24 cellular contexts compared by ENCODE assay signal in genomic region chr2:150679456-150680120, GRCh38.
DNase-seq lines count a peak whose midpoint lies in the region; TF ChIP-seq lines count a peak whose summit lies in the region.
"Had no signal": no experiment of that assay in that cellular context is flagged by ENCODE, and none has a peak within 500 bp of the region (broad histone marks: within the 10 kb centered on the region; RNA-seq: fewer than 3 reads in every experiment).

No MANE protein-coding gene starts in this region.

- in situ Hi-C loops in mammary epithelial cell (cut with MboI; ENCODE audit: low sequenced_read_pairs in 2 of 2): no loop called here

- H3K4me1 ChIP-seq in mammary epithelial cell (ENCODE audit: insufficient read depth, low read length): no peaks in the 10 kb centered on the region
- H3K4me1 ChIP-seq in breast epithelium: no peaks in the 10 kb centered on the region
- H3K4me1 ChIP-seq in adipocyte (ENCODE audit: control insufficient read depth, insufficient read depth, low read length): peaks cover 37% of the 10 kb centered on the region
- H3K4me1 ChIP-seq: BE2C, SJSA1 had no signal

- TF ChIP-seq CTCF in mammary epithelial cell (conservative IDR thresholded peaks at IDR 0.05 in 1 of 2, IDR thresholded peaks at IDR 0.05 in 1 of 2; ENCODE audit: extremely low read depth in 1 of 2, insufficient read depth in 1 of 2, low read depth in 1 of 2, low read length in 2 of 2): no peak
- TF ChIP-seq CTCF in breast epithelium (IDR thresholded peaks at IDR 0.05): no peak

- H2AFZ ChIP-seq in mammary epithelial cell (ENCODE audit: low read depth, low read length): no peak overlapping the region

- no peak overlapping the region for H3K27ac ChIP-seq in mammary epithelial cell (ENCODE audit: insufficient read depth, low read depth, low read length)
- no peak overlapping the region for H3K27ac ChIP-seq in breast epithelium
- H3K27ac ChIP-seq: 22Rv1, dorsolateral prefrontal cortex, SJSA1, testis, VCaP had no signal

- 84% methylated on average over 8 of the region's 8 CpGs for WGBS in mammary epithelial cell (ENCODE audit: low coverage, missing lambda C conversion rate)

- H3K9ac ChIP-seq in mammary epithelial cell (ENCODE audit: insufficient read depth, low read length) (no peak overlapping the region), adipocyte (ENCODE audit: low read length) (peak overlapping the region; percentile 68)

- H3K4me2 ChIP-seq in mammary epithelial cell (ENCODE audit: insufficient read depth, low read depth, low read length): no peak overlapping the region

- no peaks in the 10 kb centered on the region for H3K79me2 ChIP-seq in mammary epithelial cell (ENCODE audit: insufficient read depth, low read length)

- H3K4me3 ChIP-seq in mammary epithelial cell (replicated peaks in 1 of 3; ENCODE audit: insufficient read depth in 1 of 3, low read depth in 2 of 3, low read length in 3 of 3): no peak overlapping the region
- no peak overlapping the region for H3K4me3 ChIP-seq in breast epithelium
- peak overlapping the region; percentile 29 for H3K4me3 ChIP-seq in adipocyte (ENCODE audit: low read length)
- H3K4me3 ChIP-seq: dorsolateral prefrontal cortex, SJSA1, testis had no signal

- H3K36me3 ChIP-seq in mammary epithelial cell (ENCODE audit: insufficient read depth, low read length) (no peaks in the 10 kb centered on the region), breast epithelium (no peaks in the 10 kb centered on the region), adipocyte (ENCODE audit: control insufficient read depth, insufficient read depth, low read length, severe bottlenecking) (no peaks in the 10 kb centered on the region)
- H3K36me3 ChIP-seq: BE2C, SJSA1 had no signal

- H4K20me1 ChIP-seq in mammary epithelial cell (ENCODE audit: insufficient read depth, low read length): no peaks in the 10 kb centered on the region

- TF ChIP-seq POLR2A in breast epithelium (IDR thresholded peaks at IDR 0.05): no peak

- BruUV-seq in mammary epithelial cell (replicated peaks; lab: Mats Ljungman, UMichigan): no TSS peak

- H3K27me3 ChIP-seq in mammary epithelial cell (ENCODE audit: insufficient read depth, low read length) (no peaks in the 10 kb centered on the region), breast epithelium (no peaks in the 10 kb centered on the region), adipocyte (replicated peaks; ENCODE audit: control insufficient read depth, insufficient read depth, low read length) (no peaks in the 10 kb centered on the region)
- H3K27me3 ChIP-seq: BE2C, dorsolateral prefrontal cortex, SJSA1, testis had no signal

- intact Hi-C loops in mammary epithelial cell (cut with micrococcal nuclease) (no loop called here), breast epithelium (cut with DNase I; ENCODE audit: low total_unique reads) (no loop called here)

- H3K9me3 ChIP-seq in mammary epithelial cell (replicated peaks; ENCODE audit: insufficient read depth, low read length): no peaks in the 10 kb centered on the region
- no peaks in the 10 kb centered on the region for H3K9me3 ChIP-seq in breast epithelium
- H3K9me3 ChIP-seq in adipocyte (ENCODE audit: control insufficient read depth, low read length): no peaks in the 10 kb centered on the region
- H3K9me3 ChIP-seq: BE2C, SJSA1, testis had no signal

- CTCF ChIA-PET in mammary epithelial cell (lab: Charles Lee; ENCODE audit: low non-redundant PET): no interaction called here

- dilution Hi-C loops in mammary epithelial cell (cut with HindIII; ENCODE audit: low sequenced_read_pairs): no loop called here

- DNase-seq in mammary epithelial cell: peak; percentile 9
- DNase-seq in breast epithelium (ENCODE audit: low spot score in 2 of 2): no peak
- DNase-seq in adipocyte (ENCODE audit: low read depth): peak; percentile 35
- peak; percentile 81 for DNase-seq in iris pigment epithelial cell (ENCODE audit: low read depth)
- DNase-seq in D341Med (ENCODE audit: low spot score): no peak
- DNase-seq in DMS 273 (lab: John Stamatoyannopoulos, UW; ENCODE audit: unreplicated experiment): no peak
- no peak for DNase-seq in amygdala (lab: John Stamatoyannopoulos, UW)
- no peak for DNase-seq in activated CD4-positive, alpha-beta T cell treated with anti-CD3 and anti-CD28 coated beads for 4 hours
- DNase-seq: activated effector memory CD4-positive, alpha-beta T cell treated with anti-CD3 and anti-CD28 coated beads, Interleukin-2, amount 50 U/mL, for 16 hours; activated naive CD8-positive, alpha-beta T cell treated with anti-CD3 and anti-CD28 coated beads, Interleukin-2, amount 50 U/mL, for 24 hours; BE2C; caudate nucleus; DND-41; dorsolateral prefrontal cortex; GOT3; left ventricle myocardium superior; NCI-H1105 treated with DMSO at 0.1 percent for 48 hours; NCI-H2081 treated with DMSO at 0.1 percent for 48 hours; NCI-H446 treated with DMSO at 0.1 percent for 48 hours; stimulated activated naive CD4-positive, alpha-beta T cell; testis had no signal

Comparison
In these comparisons a context has a peak if more than half of its experiments do, and no peak if none do; other contexts are left out.
1. DNase-seq: peak in mammary epithelial cell (single experiment), adipocyte (single experiment) and iris pigment epithelial cell (single experiment); none in breast epithelium (0 of 2), D341Med (single experiment), DMS 273 (single experiment), amygdala (0 of 56) and activated CD4-positive, alpha-beta T cell treated with anti-CD3 and anti-CD28 coated beads for 4 hours (0 of 2).